22 cellular contexts compared by ENCODE assay signal in the genomic region with DNA sequence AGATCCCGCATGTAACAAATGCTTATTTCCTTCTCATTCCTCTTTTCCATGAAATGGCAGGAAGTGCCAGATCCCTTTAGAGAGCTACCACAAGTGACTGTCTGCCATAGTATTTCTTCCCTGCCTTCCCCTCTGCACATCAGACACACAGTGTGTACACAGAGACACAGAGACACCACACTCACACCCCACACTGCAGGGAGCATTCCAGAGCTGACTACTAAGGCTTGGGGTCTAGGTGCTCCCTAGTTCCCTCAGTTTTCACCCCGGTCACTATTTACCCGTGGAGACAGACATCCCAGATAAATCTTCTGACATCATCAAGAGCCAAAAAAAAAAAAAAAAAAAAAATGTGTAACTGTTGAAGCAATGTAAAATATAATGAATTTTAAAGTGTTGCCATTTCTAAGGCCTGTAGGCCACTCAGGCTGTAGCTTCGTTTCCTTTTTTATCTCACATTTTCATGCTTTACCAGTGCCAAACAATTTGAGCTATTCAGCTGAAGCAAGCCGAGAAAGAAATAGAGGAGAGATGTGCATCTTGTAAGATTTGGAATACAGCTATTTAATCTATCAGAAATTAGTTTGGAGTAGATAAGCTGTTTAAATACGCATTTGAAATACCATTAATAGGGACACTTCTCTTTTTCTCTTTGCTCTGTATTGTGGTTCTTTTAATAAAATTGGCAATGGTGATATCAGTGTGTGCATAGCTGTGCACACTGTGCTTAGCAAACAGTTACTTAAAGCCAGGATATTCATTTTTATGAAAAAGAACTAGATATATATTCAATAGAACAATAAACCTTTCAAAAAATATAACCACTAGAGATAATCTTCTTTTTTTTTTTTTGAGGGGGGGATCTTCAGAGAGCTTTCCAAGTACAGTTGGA.
DNase-seq lines count a peak whose midpoint lies in the region; ATAC-seq and TF ChIP-seq lines count a peak whose summit lies in the region.
"Had no signal": no experiment of that assay in that cellular context is flagged by ENCODE, and none has a peak within 500 bp of the region (broad histone marks: within the 10 kb centered on the region; RNA-seq: fewer than 3 reads in every experiment).

No MANE protein-coding gene starts in this region.

- ATAC-seq in body of pancreas (peak; percentile 38), GM18858 (IDR thresholded peaks at IDR 0.05; ENCODE audit: unreplicated experiment) (no peak), HG02885 (IDR thresholded peaks at IDR 0.05; ENCODE audit: poor library complexity, unreplicated experiment) (no peak)
- ATAC-seq: activated CD4-positive, alpha-beta T cell treated with anti-CD3 and anti-CD28 coated beads for 36 hours; naive thymus-derived CD8-positive, alpha-beta T cell; stimulated activated effector memory CD8-positive, alpha-beta T cell treated with anti-CD3 and anti-CD28 coated beads, Interleukin-12 subunit alpha, Interleukin-12 subunit beta, amount 100 ng/mL, for 72 hours had no signal

- in situ Hi-C loops in GM13976 (cut with MboI; ENCODE audit: low sequenced_read_pairs, unreplicated experiment), result no loop called here

- TF ChIP-seq POLR2A in body of pancreas (IDR thresholded peaks at IDR 0.05), result no peak

- H3K9me3 Mint-ChIP-seq in H9, result no peaks in the 10 kb centered on the region
- H3K9me3 Mint-ChIP-seq in progenitor cell of endocrine pancreas (ENCODE audit: low read depth), result no peaks in the 10 kb centered on the region
- no peaks in the 10 kb centered on the region for H3K9me3 Mint-ChIP-seq in CD8-positive, alpha-beta memory T cell
- H3K9me3 Mint-ChIP-seq: naive thymus-derived CD8-positive, alpha-beta T cell; stimulated activated effector memory CD8-positive, alpha-beta T cell treated with anti-CD3 and anti-CD28 coated beads, Interleukin-12 subunit alpha, Interleukin-12 subunit beta, amount 100 ng/mL, for 72 hours had no signal

- H3K4me1 ChIP-seq in H9 (ENCODE audit: insufficient read depth, low read length), result peaks cover 3% of the 10 kb centered on the region; the same call in 1 of the 2 replicates
- H3K4me1 ChIP-seq in body of pancreas, result peaks cover 32% of the 10 kb centered on the region
- H3K4me1 ChIP-seq in CD8-positive, alpha-beta memory T cell (ENCODE audit: insufficient read depth, low read length), result no peaks in the 10 kb centered on the region

- no peak overlapping the region for H2BK15ac ChIP-seq in H9 (ENCODE audit: low read depth, low read length)

- peak overlapping the region; percentile 79 for H3K18ac ChIP-seq in H9 (ENCODE audit: insufficient read length, low read depth, low read length)

- no peaks in the 10 kb centered on the region for H3K9me3 ChIP-seq in H9 (ENCODE audit: control insufficient read depth, low read depth, low read length)
- no peaks in the 10 kb centered on the region for H3K9me3 ChIP-seq in body of pancreas
- H3K9me3 ChIP-seq in CD8-positive, alpha-beta memory T cell (ENCODE audit: low read length), result no peaks in the 10 kb centered on the region
- H3K9me3 ChIP-seq: thoracic aorta had no signal

- no peak overlapping the region for H2BK20ac ChIP-seq in H9 (ENCODE audit: low read depth, low read length, poor library complexity, severe bottlenecking)

- H3K27ac ChIP-seq in H9 (ENCODE audit: insufficient read length, low read depth, low read length), result no peak overlapping the region
- H3K27ac ChIP-seq in body of pancreas, result peak overlapping the region in 3 of 4 donors; percentile 17 to 64 (median 33)
- H3K27ac ChIP-seq in layer of hippocampus (ENCODE audit: low read depth, low read length), result peak overlapping the region; percentile 27
- H3K27ac ChIP-seq in CD8-positive, alpha-beta memory T cell (ENCODE audit: low read depth, low read length), result no peak overlapping the region
- H3K27ac ChIP-seq: RWPE1, thoracic aorta had no signal

- H4K5ac ChIP-seq in H9 (ENCODE audit: insufficient read length, low read depth, low read length), result no peak overlapping the region

- H3K4me1 Mint-ChIP-seq in H9 (peaks cover 16 to 24% of the 10 kb centered on the region in 2 experiments), progenitor cell of endocrine pancreas (ENCODE audit: low read depth) (peaks cover 17% of the 10 kb centered on the region)
- H3K4me1 Mint-ChIP-seq in CD8-positive, alpha-beta memory T cell, result no peaks in the 10 kb centered on the region
- H3K4me1 Mint-ChIP-seq: naive thymus-derived CD8-positive, alpha-beta T cell; stimulated activated effector memory CD8-positive, alpha-beta T cell treated with anti-CD3 and anti-CD28 coated beads, Interleukin-12 subunit alpha, Interleukin-12 subunit beta, amount 100 ng/mL, for 72 hours had no signal

- H3T11ph ChIP-seq in H9 (ENCODE audit: low read length), result no peak overlapping the region

- H2BK5ac ChIP-seq in H9 (ENCODE audit: insufficient read length, low read length), result no peak overlapping the region

- no peak overlapping the region for H3K4me2 ChIP-seq in H9 (ENCODE audit: insufficient read depth, insufficient read length, low read length)

- no peak overlapping the region for H3K4me3 ChIP-seq in body of pancreas
- H3K4me3 ChIP-seq in CD8-positive, alpha-beta memory T cell (ENCODE audit: low read length), result no peak overlapping the region
- H3K4me3 ChIP-seq: lung, thoracic aorta had no signal

- H2BK120ac ChIP-seq in H9 (ENCODE audit: low read depth, low read length, poor library complexity, severe bottlenecking), result no peak overlapping the region

- no peak overlapping the region for H4K91ac ChIP-seq in H9 (ENCODE audit: insufficient read length, low read depth, low read length)

- intact Hi-C loops in body of pancreas (cut with DNase I), result no loop called here

- POLR2A ChIA-PET in CD8-positive, alpha-beta memory T cell (lab: Charles Lee), result no interaction called here

- no peaks in the 10 kb centered on the region for H3K23me2 ChIP-seq in H9 (ENCODE audit: insufficient read length, low read depth, low read length, poor library complexity, severe bottlenecking)

- no peaks in the 10 kb centered on the region for H3K36me3 ChIP-seq in body of pancreas (replicated peaks in 1 of 2; ENCODE audit: insufficient read depth in 1 of 2, low read depth in 2 of 2)
- no peaks in the 10 kb centered on the region for H3K36me3 ChIP-seq in CD8-positive, alpha-beta memory T cell (ENCODE audit: insufficient read depth, low read length)
- H3K36me3 ChIP-seq: thoracic aorta had no signal

- no peak overlapping the region for H2AK5ac ChIP-seq in H9 (ENCODE audit: insufficient read length, low read length)

- H3K4me3 Mint-ChIP-seq in H9, result no peak overlapping the region
- no peak overlapping the region for H3K4me3 Mint-ChIP-seq in progenitor cell of endocrine pancreas (ENCODE audit: low read depth)
- H3K4me3 Mint-ChIP-seq in CD8-positive, alpha-beta memory T cell, result no peak overlapping the region
- H3K4me3 Mint-ChIP-seq: activated CD4-positive, alpha-beta T cell treated with anti-CD3 and anti-CD28 coated beads for 36 hours; naive thymus-derived CD8-positive, alpha-beta T cell; stimulated activated effector memory CD8-positive, alpha-beta T cell treated with anti-CD3 and anti-CD28 coated beads, Interleukin-12 subunit alpha, Interleukin-12 subunit beta, amount 100 ng/mL, for 72 hours had no signal

- H3K79me1 ChIP-seq in H9 (ENCODE audit: insufficient read depth, low read depth, low read length, poor library complexity, severe bottlenecking), result no peaks in the 10 kb centered on the region

- H3K27ac Mint-ChIP-seq in H9 (peak overlapping the region in 1 of 3 experiments; percentile 65; a peak in 2 of 7 replicates), progenitor cell of endocrine pancreas (peak overlapping the region; percentile 58)
- H3K27ac Mint-ChIP-seq in CD8-positive, alpha-beta memory T cell, result no peak overlapping the region
- H3K27ac Mint-ChIP-seq: activated CD4-positive, alpha-beta T cell treated with anti-CD3 and anti-CD28 coated beads for 36 hours; naive thymus-derived CD8-positive, alpha-beta T cell; stimulated activated effector memory CD8-positive, alpha-beta T cell treated with anti-CD3 and anti-CD28 coated beads, Interleukin-12 subunit alpha, Interleukin-12 subunit beta, amount 100 ng/mL, for 72 hours had no signal

- H4K20me1 ChIP-seq in H9 (ENCODE audit: control insufficient read depth, insufficient read depth, insufficient read length), result no peaks in the 10 kb centered on the region

- DNase-seq in H9 (no peak), body of pancreas (no peak), progenitor cell of endocrine pancreas (ENCODE audit: low spot score, unreplicated experiment) (no peak), GM13976 (ENCODE audit: low spot score) (no peak)
- DNase-seq in CD8-positive, alpha-beta memory T cell, result no peak
- DNase-seq: activated CD4-positive, alpha-beta T cell treated with anti-CD3 and anti-CD28 coated beads for 36 hours; central memory CD4-positive, alpha-beta T cell; effector CD8-positive, alpha-beta T cell; Karpas-422; naive thymus-derived CD8-positive, alpha-beta T cell; NCI-H1092 treated with DMSO at 0.1 percent for 48 hours; NCI-H2107; NCI-H510A; stimulated activated CD4-positive, alpha-beta T cell treated with anti-CD3 and anti-CD28 coated beads, Interleukin-15, amount 100 ng/mL, for 24 hours; SW 1271 had no signal

- H3K9ac ChIP-seq in H9 (ENCODE audit: extremely low read depth, insufficient read length, low read length), result no peak overlapping the region

- H3K4ac ChIP-seq in H9 (ENCODE audit: low read depth, low read length), result no peak overlapping the region

- H3K79me2 ChIP-seq in H9 (ENCODE audit: insufficient read depth, low read length), result no peaks in the 10 kb centered on the region

- H2AFZ ChIP-seq in H9 (ENCODE audit: low read length), result no peak overlapping the region

- H4K8ac ChIP-seq in H9 (replicated peaks; ENCODE audit: insufficient read length, low read depth, low read length), result peak overlapping the region; percentile 59

- TF ChIP-seq CTCF in H9 (conservative IDR thresholded peaks at IDR 0.05) (no peak), body of pancreas (IDR thresholded peaks at IDR 0.05) (no peak), progenitor cell of endocrine pancreas (IDR thresholded peaks at IDR 0.05; ENCODE audit: unreplicated experiment) (no peak), GM13976 (IDR thresholded peaks at IDR 0.05; ENCODE audit: borderline replicate concordance, control extremely low read depth, extremely low read depth, insufficient read depth, missing control alignments) (no peak)

- H2BK12ac ChIP-seq in H9 (ENCODE audit: insufficient read length, low read depth, low read length), result no peak overlapping the region

- H3K56ac ChIP-seq in H9 (ENCODE audit: insufficient read length, low read depth, low read length), result no peak overlapping the region

- CTCF ChIA-PET in CD8-positive, alpha-beta memory T cell (lab: Charles Lee), result no interaction called here

- no CpG with 5 or more reads among the region's 6 CpGs for WGBS in H9 (ENCODE audit: extremely low coverage, insufficient read length, low lambda C conversion rate)
- WGBS in body of pancreas, 2 donors, result 26% methylated on average over 6 of the region's 6 CpGs

- no peaks in the 10 kb centered on the region for H3K27me3 ChIP-seq in H9 (ENCODE audit: insufficient read depth, low read length)
- no peaks in the 10 kb centered on the region for H3K27me3 ChIP-seq in body of pancreas
- H3K27me3 ChIP-seq in layer of hippocampus (ENCODE audit: control insufficient read depth, insufficient read depth, low read length), result no peaks in the 10 kb centered on the region
- H3K27me3 ChIP-seq in CD8-positive, alpha-beta memory T cell (ENCODE audit: insufficient read depth, low read length, poor library complexity, severe bottlenecking), result no peaks in the 10 kb centered on the region

- H3K36me3 Mint-ChIP-seq in H9 (ENCODE audit: insufficient read depth in 1 of 3, low read depth in 3 of 3) (no peaks in the 10 kb centered on the region; a peak in 1 of 7 replicates), progenitor cell of endocrine pancreas (ENCODE audit: insufficient read depth) (no peaks in the 10 kb centered on the region)
- no peaks in the 10 kb centered on the region for H3K36me3 Mint-ChIP-seq in CD8-positive, alpha-beta memory T cell
- H3K36me3 Mint-ChIP-seq: naive thymus-derived CD8-positive, alpha-beta T cell; stimulated activated effector memory CD8-positive, alpha-beta T cell treated with anti-CD3 and anti-CD28 coated beads, Interleukin-12 subunit alpha, Interleukin-12 subunit beta, amount 100 ng/mL, for 72 hours had no signal

- H3K23ac ChIP-seq in H9 (ENCODE audit: insufficient read length, low read depth, low read length), result no peak overlapping the region

- H3K27me3 Mint-ChIP-seq in H9 (ENCODE audit: low read depth), result no peaks in the 10 kb centered on the region
- H3K27me3 Mint-ChIP-seq in progenitor cell of endocrine pancreas, result peaks cover 5% of the 10 kb centered on the region
- peaks cover 0 to 2% of the 10 kb centered on the region in 2 donors for H3K27me3 Mint-ChIP-seq in CD8-positive, alpha-beta memory T cell
- H3K27me3 Mint-ChIP-seq: naive thymus-derived CD8-positive, alpha-beta T cell had no signal

- no peak overlapping the region for H3K14ac ChIP-seq in H9 (ENCODE audit: insufficient read depth, low read length)

Comparison
In these comparisons a context has a peak if more than half of its experiments do, and no peak if none do; other contexts are left out.
1. H3K27ac ChIP-seq: peak in body of pancreas (3 of 4) and layer of hippocampus (single experiment); none in H9 (single experiment) and CD8-positive, alpha-beta memory T cell (single experiment).